8 cellular contexts compared by ENCODE assay signal in genomic region chr7:117323877-117324699, GRCh38. TPM values are rescaled to one million over a fixed set of nuclear protein-coding genes. Genes with fewer than 3 reads are reported as not detected.
DNase-seq lines count a peak whose midpoint lies in the region; ATAC-seq and TF ChIP-seq lines count a peak whose summit lies in the region.

No MANE protein-coding gene starts in this region.

- H2AFZ ChIP-seq in neuron (ENCODE audit: low read depth, low read length): peak overlapping the region; percentile 80

- no TSS peak for BruUV-seq in Calu3 (replicated peaks; lab: Mats Ljungman, UMichigan)

- peaks cover 12% of the 10 kb centered on the region for H3K36me3 Mint-ChIP-seq in Calu3 (ENCODE audit: insufficient read depth, unreplicated experiment)

- H3K4me3 Mint-ChIP-seq in Calu3 (ENCODE audit: low read depth, unreplicated experiment): peak overlapping the region; percentile 72

- H3K4me1 Mint-ChIP-seq in Calu3 (ENCODE audit: low read depth, unreplicated experiment): peaks cover 10% of the 10 kb centered on the region

- no peaks in the 10 kb centered on the region for H3K36me3 ChIP-seq in neuron (ENCODE audit: insufficient read depth, low read length)

- CTCF ChIA-PET in Calu3 (lab: Charles Lee): interaction anchor here (0.5 kb wide), 1 partner anchor 232 kb away, joined by 4 read pairs; no protein-coding TSS in a partner anchor

- no peak overlapping the region for H3K27ac Mint-ChIP-seq in Calu3 (ENCODE audit: unreplicated experiment)

- peaks cover 3% of the 10 kb centered on the region for H3K9me3 Mint-ChIP-seq in Calu3 (ENCODE audit: low read depth, unreplicated experiment)

- H3K27me3 ChIP-seq in neuron (ENCODE audit: insufficient read depth, low read length): peaks cover 71% of the 10 kb centered on the region

- H3K27me3 Mint-ChIP-seq in Calu3 (ENCODE audit: unreplicated experiment): peaks cover 82% of the 10 kb centered on the region

- intact Hi-C loops in Calu3 (cut with micrococcal nuclease; ENCODE audit: unreplicated experiment): no loop called here

- H3K4me1 ChIP-seq in neuron (ENCODE audit: insufficient read depth, low read length): peaks cover 22% of the 10 kb centered on the region

- TF ChIP-seq CTCF in Calu3 (IDR thresholded peaks at IDR 0.05; ENCODE audit: unreplicated experiment) (no peak), fibroblast of pulmonary artery (IDR thresholded peaks at IDR 0.05; ENCODE audit: low read length, missing control alignments) (no peak)

- no peak for ATAC-seq in GM18519 (IDR thresholded peaks at IDR 0.05; ENCODE audit: low FRiP score, unreplicated experiment)
- no peak for ATAC-seq in HG03521 (IDR thresholded peaks at IDR 0.05; ENCODE audit: unreplicated experiment)

- H3K4me3 ChIP-seq in fibroblast of pulmonary artery (replicated peaks; ENCODE audit: low read depth, low read length) (peak overlapping the region; percentile 48), neuron (ENCODE audit: low read length) (peak overlapping the region; percentile 41)

- no peaks in the 10 kb centered on the region for H3K9me3 ChIP-seq in neuron (ENCODE audit: low read length)

- DNase-seq in Calu3 (peak; percentile 22), NCI-H69 (lab: John Stamatoyannopoulos, UW) (peak; percentile 54), fibroblast of pulmonary artery (ENCODE audit: low read depth) (peak; percentile 57), NCI-H526 treated with DMSO at 0.1 percent for 48 hours (lab: John Stamatoyannopoulos, UW) (no peak), GM19238 (ENCODE audit: insufficient read length, low spot score) (no peak)

RNA-seq across cellular contexts. Expression of gene WNT2, which starts 1.2 kb away (rescaled TPM):
- not detected in 2 replicates for total RNA-seq in Calu3 (2022)

Comparison
In these comparisons a context has a peak if more than half of its experiments do, and no peak if none do; other contexts are left out.
1. DNase-seq: peak in Calu3 (single experiment), NCI-H69 (single experiment) and fibroblast of pulmonary artery (single experiment); none in NCI-H526 treated with DMSO at 0.1 percent for 48 hours (single experiment) and GM19238 (single experiment).